In the genomic region with DNA sequence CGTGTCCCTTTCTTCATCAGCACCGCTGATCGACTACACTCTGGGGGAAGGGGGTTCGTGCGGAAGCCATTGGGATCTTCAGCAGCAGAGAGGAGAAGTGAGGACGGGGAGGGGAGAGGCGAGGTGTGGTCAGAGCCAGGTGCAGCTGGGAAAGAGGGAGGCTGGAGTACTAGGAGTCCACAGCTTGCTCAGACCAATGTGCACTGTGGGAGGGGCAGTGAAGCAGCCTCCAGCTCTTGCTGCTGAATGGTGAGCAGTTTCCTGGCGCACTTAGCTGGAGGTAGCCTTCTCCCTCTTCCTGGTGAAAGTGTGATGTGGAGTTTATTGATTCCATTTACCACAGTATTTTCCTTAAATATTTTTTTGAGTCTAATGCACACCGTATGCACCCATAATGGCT, we compare ENCODE assay signal across 17 cellular contexts.
"Had no signal": no experiment of that assay in that cellular context is flagged by ENCODE, and none has a peak within 500 bp of the region (broad histone marks: within the 10 kb centered on the region; RNA-seq: fewer than 3 reads in every experiment).

No MANE protein-coding gene starts in this region.

- H3K36me3 ChIP-seq: brain microvascular endothelial cell, left ventricle myocardium inferior, prostate gland, right atrium auricular region, tibial artery, uterus, WERI-Rb-1 had no signal

- H3K4me3 ChIP-seq: left ventricle myocardium inferior, prostate gland, right atrium auricular region, tibial artery, uterus had no signal

- H3K27ac ChIP-seq: brain microvascular endothelial cell, left ventricle myocardium inferior, prostate gland, right atrium auricular region, tibial artery, uterus, WERI-Rb-1 had no signal

- H3K4me1 ChIP-seq: left ventricle myocardium inferior, prostate gland, right atrium auricular region, tibial artery, uterus had no signal

- DNase-seq: activated CD4-positive, alpha-beta T cell treated with anti-CD3 and anti-CD28 coated beads for 1 hour; activated effector memory CD4-positive, alpha-beta T cell treated with anti-CD3 and anti-CD28 coated beads, Interleukin-2, amount 50 U/mL, for 16 hours; activated naive CD4-positive, alpha-beta T cell treated with anti-CD3 and anti-CD28 coated beads, Interleukin-2, amount 50 U/mL, for 16 hours; activated T-cell treated with anti-CD3 and anti-CD28 coated beads, Interleukin-2, amount 50 U/mL, for 72 hours; aorta; brain microvascular endothelial cell; cortex of kidney; head of caudate nucleus; left ventricle myocardium inferior; mammary epithelial cell; stimulated activated naive CD8-positive, alpha-beta T cell treated with anti-CD3 and anti-CD28 coated beads, Interleukin-15, Interleukin-2, amounts not matched to agents 100 U/mL and 50 U/mL, for 24 hours; substantia nigra; tibial artery; uterus; WERI-Rb-1 had no signal

- H3K27me3 ChIP-seq: brain microvascular endothelial cell, right atrium auricular region, uterus had no signal

- H3K9me3 ChIP-seq: prostate gland, uterus had no signal
